ENCODE assay signal across 15 cellular contexts in the genomic region with DNA sequence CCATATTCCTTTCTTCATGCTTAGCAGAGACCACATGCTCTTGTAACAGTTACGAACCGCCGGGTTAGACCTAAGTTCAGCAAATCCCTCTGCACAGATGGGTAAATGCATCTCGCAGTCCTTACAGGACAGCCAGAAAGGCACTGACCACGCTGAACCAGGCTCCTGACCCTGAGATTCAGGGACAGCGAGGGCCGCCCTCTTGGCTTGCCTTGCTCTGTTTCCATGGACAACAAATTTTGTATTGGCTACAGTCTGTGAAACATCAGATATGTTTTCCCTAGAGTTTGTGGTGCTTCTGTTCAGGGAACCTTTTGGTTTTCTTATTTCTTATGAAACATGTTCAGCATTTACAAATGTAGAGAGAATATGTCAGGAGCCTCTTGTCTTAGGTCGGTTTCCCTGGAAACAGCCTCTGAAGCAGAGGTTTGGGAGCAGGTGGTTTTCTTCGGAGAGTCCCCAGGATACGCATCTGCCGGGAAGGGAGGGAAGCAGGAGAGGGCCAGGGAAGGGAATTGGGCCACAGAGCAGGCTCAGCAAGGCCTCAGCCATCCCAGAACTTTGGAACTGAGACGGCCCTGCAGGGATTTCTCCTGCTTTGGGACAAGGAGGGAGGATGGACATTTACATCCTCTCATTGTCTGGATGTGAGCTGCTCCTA.
DNase-seq lines count a peak whose midpoint lies in the region; ATAC-seq and TF ChIP-seq lines count a peak whose summit lies in the region.
"Had no signal": no experiment of that assay in that cellular context is flagged by ENCODE, and none has a peak within 500 bp of the region (broad histone marks: within the 10 kb centered on the region; RNA-seq: fewer than 3 reads in every experiment).

No MANE protein-coding gene starts in this region.

- H3K4me3 ChIP-seq in testis, result no peak overlapping the region

- H3K27ac ChIP-seq in angular gyrus (ENCODE audit: low read depth, low read length), result peak overlapping the region; percentile 59
- H3K27ac ChIP-seq in testis, result no peak overlapping the region

- H3K27me3 ChIP-seq in testis, result no peaks in the 10 kb centered on the region
- H3K27me3 ChIP-seq: BE2C had no signal

- H3K9me3 ChIP-seq in testis, result no peaks in the 10 kb centered on the region
- H3K9me3 ChIP-seq: BE2C had no signal

- DNase-seq in Right ventricle myocardium superior, result peak; percentile 72
- DNase-seq in occipital lobe (lab: John Stamatoyannopoulos, UW), result peak; percentile 3
- peak; percentile 37 for DNase-seq in testis
- no peak for DNase-seq in hepatic stellate cell (ENCODE audit: low spot score)
- DNase-seq in AG08396 (ENCODE audit: low spot score), result no peak
- DNase-seq: activated CD4-positive, alpha-beta T cell treated with anti-CD3 and anti-CD28 coated beads, Interleukin-2, amount 50 U/mL, for 1 hour; activated T-cell treated with anti-CD3 and anti-CD28 coated beads, Interleukin-2, amount 50 U/mL, for 1 hour; BE2C; MM.1S; NCI-H2107; NK-92 treated with Interleukin-12 subunit alpha and Interleukin-12 subunit beta, amount 100 ng/mL, for 24 hours; SHP77; T-helper 9 cell had no signal

- TF ChIP-seq CTCF in testis (IDR thresholded peaks at IDR 0.05), result no peak

- no peaks in the 10 kb centered on the region for H3K36me3 ChIP-seq in testis (ENCODE audit: low read depth, missing control alignments)
- H3K36me3 ChIP-seq: BE2C had no signal

- intact Hi-C loops in Right ventricle myocardium superior (cut with DNase I), result no loop called here
- intact Hi-C loops in testis (cut with DNase I; ENCODE audit: low total_unique reads), result no loop called here

- ATAC-seq in Right ventricle myocardium superior (ENCODE audit: poor library complexity), result peak; percentile 94
- ATAC-seq in HG02798 (IDR thresholded peaks at IDR 0.05; ENCODE audit: poor library complexity, unreplicated experiment), result no peak

- peaks cover 10% of the 10 kb centered on the region for H3K4me1 ChIP-seq in testis
- H3K4me1 ChIP-seq: BE2C had no signal

- 56 to 64% methylated on average over 12 of the region's 12 CpGs for WGBS in testis, 2 donors

- TF ChIP-seq POLR2A in testis (IDR thresholded peaks at IDR 0.05), result no peak

Comparison
In these comparisons a context has a peak if more than half of its experiments do, and no peak if none do; other contexts are left out.
1. DNase-seq: peak in Right ventricle myocardium superior (single experiment), occipital lobe (single experiment) and testis (single experiment); none in hepatic stellate cell (single experiment) and AG08396 (single experiment).